ENCODE assay signal across 8 cellular contexts in genomic region chr14:74954947-74955228, GRCh38. TPM values are rescaled to one million over a fixed set of nuclear protein-coding genes. Genes with fewer than 3 reads are reported as not detected.
DNase-seq lines count a peak whose midpoint lies in the region; ATAC-seq, FAIRE-seq and TF ChIP-seq lines count a peak whose summit lies in the region.

No MANE protein-coding gene starts in this region.

- H3K4me3 ChIP-seq in GM12864 (ENCODE audit: low read depth, low read length) (peak overlapping the region; percentile 41; the same call in 1 of the 2 replicates), WERI-Rb-1 (ENCODE audit: low read depth, low read length) (peak overlapping the region; percentile 74), left ventricle myocardium inferior (peak overlapping the region; percentile 77), sigmoid colon (peak overlapping the region; percentile 21 to 52 (median 47))

- no peak for FAIRE-seq in D721Med (lab: Jason Lieb, UNC)

- TF ChIP-seq EP300 in sigmoid colon (IDR thresholded peaks at IDR 0.05), result no peak

- TF ChIP-seq POLR2A in sigmoid colon (IDR thresholded peaks at IDR 0.05), result no peak

- H3K27me3 ChIP-seq in WERI-Rb-1 (ENCODE audit: insufficient read depth, low read depth, severe bottlenecking) (no peaks in the 10 kb centered on the region), left ventricle myocardium inferior (ENCODE audit: low read depth) (no peaks in the 10 kb centered on the region), sigmoid colon (peaks cover 0 to 44% (median 0%) of the 10 kb centered on the region in 3 donors)

- no peaks in the 10 kb centered on the region for H3K9me3 ChIP-seq in WERI-Rb-1 (ENCODE audit: severe bottlenecking)
- no peaks in the 10 kb centered on the region for H3K9me3 ChIP-seq in left ventricle myocardium inferior (replicated peaks)
- H3K9me3 ChIP-seq in sigmoid colon, result no peaks in the 10 kb centered on the region

- H3K36me3 ChIP-seq in WERI-Rb-1 (peaks cover 21% of the 10 kb centered on the region), left ventricle myocardium inferior (no peaks in the 10 kb centered on the region), sigmoid colon (no peaks in the 10 kb centered on the region)

- H3K27ac ChIP-seq in WERI-Rb-1, result peak overlapping the region; percentile 67
- peak overlapping the region; percentile 75 for H3K27ac ChIP-seq in left ventricle myocardium inferior (replicated peaks)
- peak overlapping the region in 1 of 4 donors; percentile 33 for H3K27ac ChIP-seq in sigmoid colon

- no peak for TF ChIP-seq CTCF in GM12864 (IDR thresholded peaks at IDR 0.05; ENCODE audit: low read depth, low read length, missing control alignments)
- TF ChIP-seq CTCF in WERI-Rb-1 (IDR thresholded peaks at IDR 0.05; ENCODE audit: low read depth, low read length), result no peak
- no peak for TF ChIP-seq CTCF in left ventricle myocardium inferior (IDR thresholded peaks at IDR 0.05; ENCODE audit: borderline replicate concordance)
- TF ChIP-seq CTCF in sigmoid colon (IDR thresholded peaks at IDR 0.05), result no peak
- TF ChIP-seq CTCF in D721Med (IDR thresholded peaks at IDR 0.05; ENCODE audit: insufficient read depth, missing control alignments), result no peak
- TF ChIP-seq CTCF in GM13976 (IDR thresholded peaks at IDR 0.05; ENCODE audit: borderline replicate concordance, control extremely low read depth, extremely low read depth, insufficient read depth, missing control alignments), result no peak

- H3K4me1 ChIP-seq in left ventricle myocardium inferior, result peaks cover 63% of the 10 kb centered on the region
- peaks cover 0 to 22% (median 15%) of the 10 kb centered on the region in 4 donors for H3K4me1 ChIP-seq in sigmoid colon

- DNase-seq in GM12864 (ENCODE audit: low read depth), result no peak
- no peak for DNase-seq in WERI-Rb-1
- no peak for DNase-seq in left ventricle myocardium inferior
- no peak for DNase-seq in sigmoid colon
- DNase-seq in D721Med (ENCODE audit: insufficient read length, low spot score), result no peak
- no peak for DNase-seq in left colon
- no peak for DNase-seq in GM13976 (ENCODE audit: low spot score)

- no peak for ATAC-seq in HG03175 (IDR thresholded peaks at IDR 0.05; ENCODE audit: unreplicated experiment)
- no peak for ATAC-seq in left colon

- in situ Hi-C loops in GM13976 (cut with MboI; ENCODE audit: low sequenced_read_pairs, unreplicated experiment), result no loop called here

- 2% methylated on average over 3 of the region's 3 CpGs for WGBS in sigmoid colon, 2 donors

- intact Hi-C loops in left ventricle myocardium inferior (cut with micrococcal nuclease) (no loop called here), sigmoid colon (cut with DNase I) (no loop called here), left colon (cut with DNase I, micrococcal nuclease) (no loop called here)

RNA-seq across cellular contexts. Expression of gene PGF, which starts 0.5 kb away (rescaled TPM):
- total RNA-seq in left ventricle myocardium inferior (4.2 TPM), sigmoid colon (10 to 100 TPM in 2 of 4 donors, 1 to 10 TPM in 2; 3.6 to 15.6 (median 9.7) TPM), left colon (1 to 10 TPM; 1.3 to 2.9 TPM)
- polyA plus RNA-seq in sigmoid colon, result 1 to 10 TPM; 1.2 to 9.1 (median 1.6) TPM

RNA-seq across cellular contexts. Expression of gene RPS6KL1, which starts 31.8 kb away (rescaled TPM):
- total RNA-seq in left ventricle myocardium inferior (20.5 TPM), sigmoid colon (10 to 100 TPM in 1 of 4 donors, 1 to 10 TPM in 3; 4.6 to 11.1 (median 6.7) TPM), left colon (10 to 100 TPM in 1 of 2 donors, 1 to 10 TPM in 1; 9.7 to 13.3 TPM)
- 1 to 10 TPM; 1.8 to 4.0 (median 2.8) TPM for polyA plus RNA-seq in sigmoid colon

RNA-seq across cellular contexts. Expression of gene EIF2B2, which starts 47.8 kb away (rescaled TPM):
- total RNA-seq in left ventricle myocardium inferior, result 31.5 TPM
- 10 to 100 TPM; 34.1 to 37.5 (median 35.3) TPM for total RNA-seq in sigmoid colon
- 10 to 100 TPM; 25.2 to 45.5 (median 40.0) TPM for polyA plus RNA-seq in sigmoid colon
- total RNA-seq in left colon, result 10 to 100 TPM; 36.5 to 48.1 TPM
